ENCODE assay signal across 1 cellular context in genomic region chr20:8305449-8305978, GRCh38.
TF ChIP-seq lines count a peak whose summit lies in the region.

No MANE protein-coding gene starts in this region.

TF ChIP-seq in HepG2, 621 proteins besides CTCF, POLR2A, EP300 and RAD21 (continued from another document and continues in another):
- TF ChIP-seq RERE (CRISPR knock-in tag; IDR thresholded peaks at IDR 0.05; ENCODE audit: low read depth) = no peak
- no peak for TF ChIP-seq ZSCAN22 (CRISPR knock-in tag; IDR thresholded peaks at IDR 0.05)
- peak; percentile 81; the same call in 1 of the 2 replicates for TF ChIP-seq POGZ (CRISPR knock-in tag; IDR thresholded peaks at IDR 0.05)
- no peak for TF ChIP-seq ZNF468 (CRISPR knock-in tag; IDR thresholded peaks at IDR 0.05)
- no peak for TF ChIP-seq ZNF629 (CRISPR knock-in tag; conservative IDR thresholded peaks at IDR 0.05)
- TF ChIP-seq ZNF841 (CRISPR knock-in tag; IDR thresholded peaks at IDR 0.05; ENCODE audit: borderline replicate concordance) = no peak
- no peak for TF ChIP-seq MXD4 (CRISPR knock-in tag; IDR thresholded peaks at IDR 0.05)
- TF ChIP-seq PRDM4 (CRISPR knock-in tag; IDR thresholded peaks at IDR 0.05; ENCODE audit: borderline replicate concordance) = no peak
- no peak for TF ChIP-seq ZNF17 (CRISPR knock-in tag; IDR thresholded peaks at IDR 0.05)
- TF ChIP-seq ESRRA (CRISPR knock-in tag; IDR thresholded peaks at IDR 0.05; ENCODE audit: low read depth) = no peak
- no peak for TF ChIP-seq MLXIP (CRISPR knock-in tag; IDR thresholded peaks at IDR 0.05; ENCODE audit: borderline replicate concordance)
- TF ChIP-seq SNAPC4 (CRISPR knock-in tag; IDR thresholded peaks at IDR 0.05) = no peak
- peak; percentile 52 for TF ChIP-seq HOXA3 (CRISPR knock-in tag; IDR thresholded peaks at IDR 0.05)
- TF ChIP-seq TFDP1 (CRISPR knock-in tag; IDR thresholded peaks at IDR 0.05; ENCODE audit: borderline replicate concordance) = 0 out of 2 replicates have a peak, but pooled peaks have one; percentile 15
- no peak for TF ChIP-seq IRF1 (CRISPR knock-in tag; IDR thresholded peaks at IDR 0.05; ENCODE audit: low read depth)
- TF ChIP-seq HDAC6 (IDR thresholded peaks at IDR 0.05; ENCODE audit: low read depth, low read length) = no peak
- no peak for TF ChIP-seq ZNF879 (CRISPR knock-in tag; IDR thresholded peaks at IDR 0.05)
- TF ChIP-seq IRF9 (CRISPR knock-in tag; IDR thresholded peaks at IDR 0.05; ENCODE audit: borderline replicate concordance) = no peak
- no peak for TF ChIP-seq ZXDC (CRISPR knock-in tag; IDR thresholded peaks at IDR 0.05)
- TF ChIP-seq SIX1 (CRISPR knock-in tag; IDR thresholded peaks at IDR 0.05; ENCODE audit: borderline replicate concordance) = no peak
- TF ChIP-seq SAP130 (CRISPR knock-in tag; IDR thresholded peaks at IDR 0.05; ENCODE audit: low read depth) = peak; percentile 42; the same call in 1 of the 2 replicates
- TF ChIP-seq ZNF605 (CRISPR knock-in tag; IDR thresholded peaks at IDR 0.05) = 0 out of 2 replicates have a peak, but pooled peaks have one; percentile 37
- TF ChIP-seq ELF4 (CRISPR knock-in tag; IDR thresholded peaks at IDR 0.05; ENCODE audit: borderline replicate concordance) = no peak
- TF ChIP-seq MXD1 (CRISPR knock-in tag; IDR thresholded peaks at IDR 0.05) = no peak
- TF ChIP-seq ATF5 (CRISPR knock-in tag; IDR thresholded peaks at IDR 0.05; ENCODE audit: low read depth) = no peak
- TF ChIP-seq ZFP36L2 (CRISPR knock-in tag; IDR thresholded peaks at IDR 0.05) = no peak
- peak; percentile 38; the same call in 1 of the 2 replicates for TF ChIP-seq ZNF792 (CRISPR knock-in tag; IDR thresholded peaks at IDR 0.05)
- TF ChIP-seq REPIN1 (CRISPR knock-in tag; IDR thresholded peaks at IDR 0.05; ENCODE audit: borderline replicate concordance, low read depth) = peak; percentile 57; the same call in 1 of the 2 replicates
- TF ChIP-seq GABPB1 (CRISPR knock-in tag; IDR thresholded peaks at IDR 0.05) = peak; percentile 78
- peak; percentile 38; the same call in 1 of the 2 replicates for TF ChIP-seq FOXO1 (CRISPR knock-in tag; IDR thresholded peaks at IDR 0.05)
